ENCODE assay signal across 14 cellular contexts in genomic region chr13:27961227-27962085, GRCh38. TPM values are rescaled to one million over a fixed set of nuclear protein-coding genes. Genes with fewer than 3 reads are reported as not detected.
DNase-seq lines count a peak whose midpoint lies in the region; ATAC-seq and TF ChIP-seq lines count a peak whose summit lies in the region.
"Had no signal": no experiment of that assay in that cellular context is flagged by ENCODE, and none has a peak within 500 bp of the region (broad histone marks: within the 10 kb centered on the region; RNA-seq: fewer than 3 reads in every experiment).

No MANE protein-coding gene starts in this region.

- no peak for ATAC-seq in HG03025 (IDR thresholded peaks at IDR 0.05; ENCODE audit: low FRiP score, unreplicated experiment)
- ATAC-seq in GM19463 (IDR thresholded peaks at IDR 0.05; ENCODE audit: unreplicated experiment), result no peak
- ATAC-seq in aorta (ENCODE audit: low FRiP score), result no peak

- WGBS in aorta, 2 donors, result 29% methylated on average over 25 of the region's 25 CpGs

- H3K4me2 ChIP-seq in OCI-LY3 (ENCODE audit: low read length), result peak overlapping the region; percentile 95

- H3K4me1 ChIP-seq in OCI-LY3 (ENCODE audit: low read length) (no peaks in the 10 kb centered on the region), iPS-20b (ENCODE audit: insufficient read depth, low read length) (peaks cover 22% of the 10 kb centered on the region), rectal smooth muscle tissue (ENCODE audit: control insufficient read depth, insufficient read depth, low read length) (no peaks in the 10 kb centered on the region), aorta (ENCODE audit: control insufficient read depth in 1 of 2, insufficient read depth in 2 of 2, low read length in 2 of 2) (no peaks in the 10 kb centered on the region)

- H3K27ac Mint-ChIP-seq in CD14-positive monocyte, result no peak overlapping the region
- H3K27ac Mint-ChIP-seq: stimulated activated naive CD8-positive, alpha-beta T cell treated with anti-CD3 and anti-CD28 coated beads, Interleukin-15, Interleukin-2, amounts not matched to agents 100 ng/mL and 50 ng/mL, for 24 hours; T-helper 1 cell treated with Interleukin-12 subunit alpha and Interleukin-12 subunit beta and Interleukin-4 antibody, amounts not matched to agents 30 μg/mL and 1 μg/mL, for 36 hours had no signal

- no peak for DNase-seq in CD14-positive monocyte (ENCODE audit: low spot score)
- DNase-seq in aorta, result no peak
- DNase-seq in germinal center (ENCODE audit: low spot score), result no peak
- DNase-seq: Karpas-422 had no signal

- peaks cover 23% of the 10 kb centered on the region for H3K4me1 Mint-ChIP-seq in CD14-positive monocyte

- H3K27me3 Mint-ChIP-seq in CD14-positive monocyte (ENCODE audit: low read depth in 3 of 3), result peaks cover 94 to 99% (median 96%) of the 10 kb centered on the region in 3 donors

- H3K27me3 ChIP-seq in OCI-LY3 (ENCODE audit: low read depth, low read length) (no peaks in the 10 kb centered on the region), iPS-20b (ENCODE audit: insufficient read depth, low read length) (peaks cover 100% of the 10 kb centered on the region), rectal smooth muscle tissue (ENCODE audit: control insufficient read depth, insufficient read depth, low read length) (peaks cover 22% of the 10 kb centered on the region), aorta (ENCODE audit: control insufficient read depth in 1 of 2, insufficient read depth in 2 of 2, low read length in 1 of 2) (no peaks in the 10 kb centered on the region)

- H3K79me2 ChIP-seq in OCI-LY3 (ENCODE audit: low read length), result no peaks in the 10 kb centered on the region

- TF ChIP-seq CTCF in CD14-positive monocyte (IDR thresholded peaks at IDR 0.05) (no peak), OCI-LY3 (IDR thresholded peaks at IDR 0.05; ENCODE audit: low read depth, low read length) (no peak)

- H2AFZ ChIP-seq in OCI-LY3 (ENCODE audit: low read depth, low read length), result peak overlapping the region; percentile 79; the same call in 1 of the 2 replicates

- H3K4me3 ChIP-seq in OCI-LY3 (ENCODE audit: low read length), result peak overlapping the region; percentile 86
- H3K4me3 ChIP-seq in iPS-20b (ENCODE audit: low read length), result peak overlapping the region; percentile 12; the same call in 1 of the 2 replicates
- H3K4me3 ChIP-seq in rectal smooth muscle tissue (ENCODE audit: low read length), result peak overlapping the region; percentile 34
- no peak overlapping the region for H3K4me3 ChIP-seq in aorta (ENCODE audit: low read length in 2 of 2)

- H3K9me3 Mint-ChIP-seq in CD14-positive monocyte, result peaks cover 0 to 29% (median 9%) of the 10 kb centered on the region in 7 donors
- H3K9me3 Mint-ChIP-seq: stimulated activated naive CD8-positive, alpha-beta T cell treated with anti-CD3 and anti-CD28 coated beads, Interleukin-15, Interleukin-2, amounts not matched to agents 100 ng/mL and 50 ng/mL, for 24 hours; T-helper 1 cell treated with Interleukin-12 subunit alpha and Interleukin-12 subunit beta and Interleukin-4 antibody, amounts not matched to agents 30 μg/mL and 1 μg/mL, for 36 hours had no signal

- no peak overlapping the region for H3K27ac ChIP-seq in OCI-LY3 (ENCODE audit: low read length)
- no peak overlapping the region for H3K27ac ChIP-seq in iPS-20b (ENCODE audit: low read length)
- no peak overlapping the region for H3K27ac ChIP-seq in rectal smooth muscle tissue (ENCODE audit: low read depth, low read length)
- H3K27ac ChIP-seq in aorta (ENCODE audit: low read depth in 1 of 2, low read length in 2 of 2), result no peak overlapping the region

- intact Hi-C loops in CD14-positive monocyte (cut with micrococcal nuclease) (no loop called here), aorta (cut with DNase I) (no loop called here)

- H3K9me3 ChIP-seq in OCI-LY3 (ENCODE audit: insufficient read depth, low read length) (no peaks in the 10 kb centered on the region), iPS-20b (ENCODE audit: insufficient read depth, low read depth, low read length) (no peaks in the 10 kb centered on the region), aorta (ENCODE audit: control insufficient read depth, low read length) (no peaks in the 10 kb centered on the region)

- H3K36me3 ChIP-seq in OCI-LY3 (replicated peaks; ENCODE audit: low read depth, low read length) (no peaks in the 10 kb centered on the region), iPS-20b (ENCODE audit: insufficient read depth, low read depth, low read length) (no peaks in the 10 kb centered on the region), rectal smooth muscle tissue (ENCODE audit: control insufficient read depth, insufficient read depth, low read length) (no peaks in the 10 kb centered on the region), aorta (ENCODE audit: control insufficient read depth in 1 of 2, insufficient read depth in 2 of 2, low read length in 1 of 2) (no peaks in the 10 kb centered on the region)

- H4K20me1 ChIP-seq in OCI-LY3 (ENCODE audit: insufficient read depth, low read length), result no peaks in the 10 kb centered on the region

- H3K9ac ChIP-seq in OCI-LY3 (ENCODE audit: low read length) (0 out of 2 replicates have a peak overlapping the region, but pooled peaks have one; percentile 49), iPS-20b (ENCODE audit: low read depth, low read length) (no peak overlapping the region), rectal smooth muscle tissue (ENCODE audit: low read length) (peak overlapping the region; percentile 43)

- H3K4me3 Mint-ChIP-seq in CD14-positive monocyte, result peak overlapping the region; percentile 48 to 67
- H3K4me3 Mint-ChIP-seq: stimulated activated naive CD8-positive, alpha-beta T cell treated with anti-CD3 and anti-CD28 coated beads, Interleukin-15, Interleukin-2, amounts not matched to agents 100 ng/mL and 50 ng/mL, for 24 hours; T-helper 1 cell treated with Interleukin-12 subunit alpha and Interleukin-12 subunit beta and Interleukin-4 antibody, amounts not matched to agents 30 μg/mL and 1 μg/mL, for 36 hours had no signal

- peaks cover 0 to 5% of the 10 kb centered on the region in 2 donors for H3K36me3 Mint-ChIP-seq in CD14-positive monocyte

RNA-seq across cellular contexts. Expression of gene CDX2, which starts 7.7 kb away (rescaled TPM):
- polyA plus RNA-seq in CD14-positive monocyte (not detected), aorta (10 to 100 TPM in 1 of 2 donors, not detected in 1; 27.7 TPM)
- not detected for total RNA-seq in aorta
- total RNA-seq: activated CD8-positive, alpha-beta memory T cell treated with anti-CD3 and anti-CD28 coated beads for 36 hours; lung microvascular endothelial cell; NCI-H460 had no signal

RNA-seq across cellular contexts. Expression of gene URAD, which starts 27.0 kb away (rescaled TPM):
- polyA plus RNA-seq in CD14-positive monocyte, result not detected
- total RNA-seq in aorta, result not detected
- polyA plus RNA-seq in aorta, result not detected
- total RNA-seq: activated CD8-positive, alpha-beta memory T cell treated with anti-CD3 and anti-CD28 coated beads for 36 hours; lung microvascular endothelial cell; NCI-H460 had no signal

RNA-seq across cellular contexts. Expression of gene PDX1, which starts 41.7 kb away (rescaled TPM):
- polyA plus RNA-seq in CD14-positive monocyte (not detected), aorta (1 to 10 TPM in 1 of 2 donors, not detected in 1; 5.3 TPM)
- not detected for total RNA-seq in aorta
- total RNA-seq: activated CD8-positive, alpha-beta memory T cell treated with anti-CD3 and anti-CD28 coated beads for 36 hours; lung microvascular endothelial cell; NCI-H460 had no signal

Comparison
In these comparisons a context has a peak if more than half of its experiments do, and no peak if none do; other contexts are left out.
1. H3K4me3 ChIP-seq: peak in OCI-LY3 (single experiment), iPS-20b (single experiment) and rectal smooth muscle tissue (single experiment); none in aorta (0 of 2).